Comparison of ENCODE assay signal across 33 cellular contexts in the genomic region with DNA sequence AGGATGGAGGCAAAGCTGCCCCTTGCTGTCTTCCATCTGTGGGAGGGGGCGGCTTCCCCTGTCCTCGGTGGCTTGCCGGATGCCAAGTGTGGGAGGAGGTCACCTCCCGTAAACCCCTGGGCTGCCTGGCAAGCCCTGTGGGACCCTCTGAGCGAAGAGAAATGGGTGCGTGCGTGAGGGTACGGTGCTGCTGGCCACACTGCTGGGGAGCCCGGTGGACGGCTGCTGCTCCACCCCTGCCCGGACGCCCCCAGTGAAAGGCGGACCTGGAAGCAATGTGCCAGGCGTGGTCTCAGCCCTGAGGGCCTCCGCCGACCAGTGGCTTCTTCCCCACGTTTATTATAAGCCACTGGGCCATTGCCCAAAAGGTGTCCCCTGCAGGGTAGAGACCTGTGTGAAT. TPM values are rescaled to one million over a fixed set of nuclear protein-coding genes. Genes with fewer than 3 reads are reported as not detected.
"Had no signal": no experiment of that assay in that cellular context is flagged by ENCODE, and none has a peak within 500 bp of the region (broad histone marks: within the 10 kb centered on the region; RNA-seq: fewer than 3 reads in every experiment).

No MANE protein-coding gene starts in this region.

- H3K36me3 ChIP-seq: adrenal gland, brain microvascular endothelial cell, breast epithelium had no signal

- DNase-seq: activated B cell treated with CpG ODN at 0.5 μM for 24 hours; activated CD4-positive, alpha-beta memory T cell treated with anti-CD3 and anti-CD28 coated beads for 36 hours; activated CD4-positive, alpha-beta T cell treated with anti-CD3 and anti-CD28 coated beads for 4 hours; activated CD4-positive, alpha-beta T cell treated with anti-CD3 and anti-CD28 coated beads, Interleukin-2, amount 10 ng/mL, durations not matched to agents 24 days and 14 days; activated CD4-positive, alpha-beta T cell treated with anti-CD3 and anti-CD28 coated beads, Interleukin-2, amount 50 U/mL, for 1 hour; activated CD4-positive, alpha-beta T cell treated with anti-CD3 and anti-CD28 coated beads, Interleukin-2, amount 50 U/mL, for 4 hours; activated CD4-positive, CD25-positive, alpha-beta regulatory T cell treated with anti-CD3 and anti-CD28 coated beads, Interleukin-2, amount 50 U/mL, for 72 hours; activated CD8-positive, alpha-beta memory T cell treated with anti-CD3 and anti-CD28 coated beads, Interleukin-2, amount 50 U/mL, for 4 hours; activated CD8-positive, alpha-beta T cell treated with anti-CD3 and anti-CD28 coated beads for 36 hours; activated effector memory CD4-positive, alpha-beta T cell treated with anti-CD3 and anti-CD28 coated beads, Interleukin-2, amount 50 U/mL, for 16 hours; activated gamma-delta T cell treated with Interleukin-2 at 50 U/mL for 16 hours; activated naive CD4-positive, alpha-beta T cell; activated naive CD4-positive, alpha-beta T cell treated with anti-CD3 and anti-CD28 coated beads for 36 hours; activated naive CD4-positive, alpha-beta T cell treated with anti-CD3 and anti-CD28 coated beads, Interleukin-2, amount 50 U/mL, for 16 hours; activated naive CD8-positive, alpha-beta T cell treated with anti-CD3 and anti-CD28 coated beads for 36 hours; activated T-cell treated with anti-CD3 and anti-CD28 coated beads for 4 hours; activated T-cell treated with anti-CD3 and anti-CD28 coated beads, Interleukin-2, amount 50 U/mL, for 1 hour; activated T-cell treated with anti-CD3 and anti-CD28 coated beads, Interleukin-2, amount 50 U/mL, for 4 hours; activated T-cell treated with anti-CD3 and anti-CD28 coated beads, Interleukin-2, amount 50 U/mL, for 72 hours; adrenal gland; amniotic stem cell; aorta; body of pancreas; brain microvascular endothelial cell; central memory CD4-positive, alpha-beta T cell; T-helper 1 cell; T-helper 2 cell; T-helper 9 cell had no signal

- H3K4me3 ChIP-seq: adrenal gland, body of pancreas, breast epithelium had no signal

- H3K9me3 ChIP-seq: adrenal gland, body of pancreas, breast epithelium had no signal

- ATAC-seq: activated CD8-positive, alpha-beta T cell treated with anti-CD3 and anti-CD28 coated beads for 36 hours; activated naive CD4-positive, alpha-beta T cell treated with anti-CD3 and anti-CD28 coated beads, Interleukin-2, amount 50 U/mL, for 72 hours; activated T-cell treated with anti-CD3 and anti-CD28 coated beads, Interleukin-2, amount 50 U/mL, for 4 hours; activated T-cell treated with anti-CD3 and anti-CD28 coated beads, Interleukin-2, amount 50 U/mL, for 72 hours; activated T-helper 17 cell treated with anti-CD3 and anti-CD28 coated beads, Interleukin-2, amount 50 U/mL, for 72 hours; body of pancreas had no signal

- H3K27me3 ChIP-seq: adrenal gland, body of pancreas, brain microvascular endothelial cell, breast epithelium had no signal

- H3K27ac ChIP-seq: adrenal gland, body of pancreas, brain microvascular endothelial cell, breast epithelium, VCaP had no signal

RNA-seq across cellular contexts. Expression of a gene that starts 10.9 kb away (rescaled TPM):
- total RNA-seq: activated B cell treated with CpG ODN at 0.5 μM for 24 hours; activated CD4-positive, alpha-beta memory T cell treated with anti-CD3 and anti-CD28 coated beads for 36 hours; activated CD4-positive, alpha-beta T cell treated with anti-CD3 and anti-CD28 coated beads, Interleukin-2, amount 10 ng/mL, durations not matched to agents 24 days and 14 days; activated CD8-positive, alpha-beta memory T cell treated with anti-CD3 and anti-CD28 coated beads for 36 hours; activated naive CD4-positive, alpha-beta T cell treated with anti-CD3 and anti-CD28 coated beads for 36 hours; activated naive CD4-positive, alpha-beta T cell treated with anti-CD3 and anti-CD28 coated beads, Interleukin-2, amount 50 U/mL, for 72 hours; activated T-cell treated with anti-CD3 and anti-CD28 coated beads, Interleukin-2, amount 50 U/mL, for 72 hours had no signal
